In the genomic region with DNA sequence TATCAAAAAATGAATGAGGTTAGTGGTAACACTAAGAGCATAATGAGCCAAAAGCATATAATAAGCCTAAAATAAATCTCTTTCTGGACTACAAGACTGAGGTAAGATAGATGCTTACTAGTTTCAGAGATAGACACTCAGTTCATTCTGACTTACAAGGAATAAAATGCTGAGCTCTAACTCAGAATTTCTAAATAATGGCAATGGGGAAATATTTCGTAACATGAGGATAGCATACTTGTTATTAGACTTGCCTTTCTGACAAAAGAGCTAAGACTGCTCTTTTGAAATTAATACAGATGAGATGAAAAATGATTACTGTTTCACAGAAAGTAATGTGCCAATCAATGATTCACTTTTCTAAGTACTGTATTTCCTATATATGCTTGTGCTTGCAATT, we compare ENCODE assay signal across 16 cellular contexts.
DNase-seq lines count a peak whose midpoint lies in the region; ATAC-seq and TF ChIP-seq lines count a peak whose summit lies in the region.
"Had no signal": no experiment of that assay in that cellular context is flagged by ENCODE, and none has a peak within 500 bp of the region (broad histone marks: within the 10 kb centered on the region; RNA-seq: fewer than 3 reads in every experiment).

No MANE protein-coding gene starts in this region.

- dilution Hi-C loops in IMR-90 (cut with HindIII; ENCODE audit: low sequenced_read_pairs, unreplicated experiment) = no loop called here

- no peak overlapping the region for H2AFZ ChIP-seq in IMR-90 (replicated peaks; ENCODE audit: low read length, poor library complexity)
- H2AFZ ChIP-seq: GM23338 had no signal

- H3K9me3 Mint-ChIP-seq in activated T-helper 2 cell treated with anti-CD3 and anti-CD28 coated beads, Interferon-gamma antibody, Interleukin-2, Interleukin-4, amounts not matched to agents 10 μg/mL and 5 μg/mL and 100 μg/mL, durations not matched to agents 14 hours and 24 hours and 36 hours = peaks cover 47% of the 10 kb centered on the region
- H3K9me3 Mint-ChIP-seq: GM23338 had no signal

- H3K14ac ChIP-seq in IMR-90 (replicated peaks; ENCODE audit: low read depth, low read length) = no peak overlapping the region

- H2AK5ac ChIP-seq in IMR-90 (ENCODE audit: low read depth, low read length) = no peak overlapping the region

- H3K9me1 ChIP-seq in IMR-90 (ENCODE audit: insufficient read depth, low read length) = no peaks in the 10 kb centered on the region

- TF ChIP-seq POLR2A in IMR-90 (IDR thresholded peaks at IDR 0.05; ENCODE audit: low read depth, low read length) = no peak

- DNase-seq in BJ (ENCODE audit: low read depth) (peak; percentile 1), IMR-90 (peak; percentile 2), cardiac fibroblast (ENCODE audit: low read depth in 2 of 2) (peak; percentile 6 to 9), iris pigment epithelial cell (ENCODE audit: low read depth) (peak; percentile 31), kidney glomerular epithelial cell (lab: John Stamatoyannopoulos, UW) (no peak), KG1 (lab: John Stamatoyannopoulos, UW) (no peak), GM19238 (ENCODE audit: insufficient read length, low spot score) (no peak)
- DNase-seq in activated T-helper 2 cell treated with anti-CD3 and anti-CD28 coated beads, Interferon-gamma antibody, Interleukin-2, Interleukin-4, amounts not matched to agents 10 μg/mL and 5 μg/mL and 100 μg/mL, durations not matched to agents 14 hours and 24 hours and 36 hours (ENCODE audit: low spot score) = no peak
- DNase-seq: ACHN; CD4-positive, alpha-beta memory T cell; DND-41; GDM1; H7 had no signal

- H3K27me3 ChIP-seq in BJ (ENCODE audit: control insufficient read depth, insufficient read depth, low read length) (no peaks in the 10 kb centered on the region), IMR-90 (ENCODE audit: control insufficient read depth, insufficient read depth, low read length) (no peaks in the 10 kb centered on the region)

- no peak overlapping the region for H3K4me3 Mint-ChIP-seq in activated T-helper 2 cell treated with anti-CD3 and anti-CD28 coated beads, Interferon-gamma antibody, Interleukin-2, Interleukin-4, amounts not matched to agents 10 μg/mL and 5 μg/mL and 100 μg/mL, durations not matched to agents 14 hours and 24 hours and 36 hours (ENCODE audit: low read depth)
- H3K4me3 Mint-ChIP-seq: B cell; CD4-positive, alpha-beta memory T cell; GM23338 had no signal

- H3K18ac ChIP-seq in IMR-90 (ENCODE audit: low read depth, low read length) = no peak overlapping the region

- H4K91ac ChIP-seq in IMR-90 (ENCODE audit: insufficient read depth, low read depth, low read length) = no peak overlapping the region

- H3K36me3 Mint-ChIP-seq in activated T-helper 2 cell treated with anti-CD3 and anti-CD28 coated beads, Interferon-gamma antibody, Interleukin-2, Interleukin-4, amounts not matched to agents 10 μg/mL and 5 μg/mL and 100 μg/mL, durations not matched to agents 14 hours and 24 hours and 36 hours (ENCODE audit: low read depth) = no peaks in the 10 kb centered on the region
- H3K36me3 Mint-ChIP-seq: CD4-positive, alpha-beta memory T cell had no signal

- H3K4ac ChIP-seq in IMR-90 (ENCODE audit: low read depth, low read length) = no peak overlapping the region

- intact Hi-C loops in IMR-90 (cut with micrococcal nuclease) = loop anchor here (10.0 kb wide), 1 partner anchor 168 kb away; no protein-coding TSS in a partner anchor
- intact Hi-C loops in activated T-helper 2 cell treated with anti-CD3 and anti-CD28 coated beads, Interferon-gamma antibody, Interleukin-2, Interleukin-4, amounts not matched to agents 10 μg/mL and 5 μg/mL and 100 μg/mL, durations not matched to agents 14 hours and 24 hours and 36 hours (cut with micrococcal nuclease) = no loop called here

- no peak overlapping the region for H3K56ac ChIP-seq in IMR-90 (ENCODE audit: extremely low read depth, insufficient read depth, low read length)

- no peak overlapping the region for H2BK5ac ChIP-seq in IMR-90 (ENCODE audit: low read depth, low read length, poor library complexity, severe bottlenecking)

- no peak overlapping the region for H2BK15ac ChIP-seq in IMR-90 (ENCODE audit: low read depth, low read length)

- TF ChIP-seq CTCF in BJ (IDR thresholded peaks at IDR 0.05; ENCODE audit: insufficient read depth, low read depth, low read length) (no peak), IMR-90 (conservative IDR thresholded peaks at IDR 0.05; ENCODE audit: low read depth, low read length) (no peak), cardiac fibroblast (IDR thresholded peaks at IDR 0.05; ENCODE audit: low read depth, low read length) (no peak)

- H3K27ac Mint-ChIP-seq in activated T-helper 2 cell treated with anti-CD3 and anti-CD28 coated beads, Interferon-gamma antibody, Interleukin-2, Interleukin-4, amounts not matched to agents 10 μg/mL and 5 μg/mL and 100 μg/mL, durations not matched to agents 14 hours and 24 hours and 36 hours = no peak overlapping the region
- H3K27ac Mint-ChIP-seq: B cell; CD4-positive, alpha-beta memory T cell; GM23338 had no signal

- ATAC-seq in IMR-90 (ENCODE audit: low read depth) = no peak
- ATAC-seq: GM23338 had no signal

- no peaks in the 10 kb centered on the region for H4K20me1 ChIP-seq in IMR-90 (ENCODE audit: insufficient read depth, low read length)

- H3K9me3 ChIP-seq in IMR-90 (ENCODE audit: control insufficient read depth, insufficient read depth, low read length) = no peaks in the 10 kb centered on the region

- no peaks in the 10 kb centered on the region for H3K27me3 Mint-ChIP-seq in activated T-helper 2 cell treated with anti-CD3 and anti-CD28 coated beads, Interferon-gamma antibody, Interleukin-2, Interleukin-4, amounts not matched to agents 10 μg/mL and 5 μg/mL and 100 μg/mL, durations not matched to agents 14 hours and 24 hours and 36 hours (ENCODE audit: low read depth)
- H3K27me3 Mint-ChIP-seq: B cell; CD4-positive, alpha-beta memory T cell had no signal

- H4K8ac ChIP-seq in IMR-90 (ENCODE audit: low read depth in 2 of 2, low read length in 2 of 2) = no peak overlapping the region

- in situ Hi-C loops in IMR-90 (cut with MboI; ENCODE audit: low sequenced_read_pairs) = no loop called here

- CTCF ChIA-PET in BJ (lab: Yijun Ruan, JAX) = no interaction called here
- CTCF ChIA-PET in IMR-90 (lab: Yijun Ruan, JAX) = no interaction called here

- no TSS peak for BruUV-seq in IMR-90 (replicated peaks; lab: Mats Ljungman, UMichigan)

- POLR2A ChIA-PET in BJ (lab: Charles Lee) = no interaction called here
- POLR2A ChIA-PET in IMR-90 (lab: Charles Lee; ENCODE audit: unreplicated experiment) = no interaction called here

- H2BK120ac ChIP-seq in IMR-90 (ENCODE audit: low read depth, low read length) = no peak overlapping the region

- H3K4me3 ChIP-seq in BJ (ENCODE audit: low read depth, low read length) = no peak overlapping the region
- H3K4me3 ChIP-seq in IMR-90 (ENCODE audit: insufficient read depth, low read depth, low read length) = no peak overlapping the region
- H3K4me3 ChIP-seq in cardiac fibroblast (replicated peaks in 1 of 2; ENCODE audit: low read depth in 2 of 2, low read length in 2 of 2) = no peak overlapping the region
- H3K4me3 ChIP-seq: GM23338 had no signal

- no CpG with 5 or more reads among the region's 1 CpG for WGBS in IMR-90 (ENCODE audit: extremely low coverage in 2 of 2, insufficient read length in 1 of 2), 2 experiments

- H4K5ac ChIP-seq in IMR-90 (ENCODE audit: low read depth, low read length) = no peak overlapping the region

- H3K36me3 ChIP-seq in BJ (ENCODE audit: control insufficient read depth, insufficient read depth, low read length) = no peaks in the 10 kb centered on the region
- H3K36me3 ChIP-seq in IMR-90 (ENCODE audit: control insufficient read depth, insufficient read depth, low read length) = no peaks in the 10 kb centered on the region

- H3K4me1 Mint-ChIP-seq in activated T-helper 2 cell treated with anti-CD3 and anti-CD28 coated beads, Interferon-gamma antibody, Interleukin-2, Interleukin-4, amounts not matched to agents 10 μg/mL and 5 μg/mL and 100 μg/mL, durations not matched to agents 14 hours and 24 hours and 36 hours (ENCODE audit: low read depth) = no peaks in the 10 kb centered on the region
- H3K4me1 Mint-ChIP-seq: B cell; CD4-positive, alpha-beta memory T cell; GM23338 had no signal

- no peaks in the 10 kb centered on the region for H3K4me1 ChIP-seq in IMR-90 (ENCODE audit: control insufficient read depth, insufficient read depth, low read length)

- no peak overlapping the region for H2AK9ac ChIP-seq in IMR-90 (replicated peaks; ENCODE audit: low read depth, low read length, poor library complexity)

- H3K23ac ChIP-seq in IMR-90 (ENCODE audit: low read depth, low read length) = no peak overlapping the region

- H2BK20ac ChIP-seq in IMR-90 (ENCODE audit: low read depth, low read length) = no peak overlapping the region

- H3K79me1 ChIP-seq in IMR-90 (ENCODE audit: low read depth in 1 of 2, low read length in 2 of 2) = no peaks in the 10 kb centered on the region

- H3K4me2 ChIP-seq in IMR-90 (ENCODE audit: low read depth, low read length) = no peak overlapping the region
- H3K4me2 ChIP-seq: GM23338 had no signal

- H3K9ac ChIP-seq in IMR-90 (ENCODE audit: low read depth, low read length) = no peak overlapping the region

- H3K27ac ChIP-seq in IMR-90 (ENCODE audit: insufficient read depth, low read length) = no peak overlapping the region
- H3K27ac ChIP-seq: C4-2B had no signal

- no peak for TF ChIP-seq RAD21 in IMR-90 (IDR thresholded peaks at IDR 0.05; ENCODE audit: low read length)

TF ChIP-seq in IMR-90, 13 proteins besides CTCF, POLR2A, EP300 and RAD21:
- TF ChIP-seq SMC3 (IDR thresholded peaks at IDR 0.05; ENCODE audit: low read depth, low read length) = no peak
- TF ChIP-seq BHLHE40 (IDR thresholded peaks at IDR 0.05; ENCODE audit: low read depth, low read length) = no peak
- 0 out of 2 replicates have a peak, but pooled peaks have one; percentile 23 for TF ChIP-seq CEBPB (IDR thresholded peaks at IDR 0.05; ENCODE audit: low read depth, low read length)
- no peak for TF ChIP-seq CHD1 (IDR thresholded peaks at IDR 0.05; ENCODE audit: low read depth, low read length)
- TF ChIP-seq, protein P1, sequence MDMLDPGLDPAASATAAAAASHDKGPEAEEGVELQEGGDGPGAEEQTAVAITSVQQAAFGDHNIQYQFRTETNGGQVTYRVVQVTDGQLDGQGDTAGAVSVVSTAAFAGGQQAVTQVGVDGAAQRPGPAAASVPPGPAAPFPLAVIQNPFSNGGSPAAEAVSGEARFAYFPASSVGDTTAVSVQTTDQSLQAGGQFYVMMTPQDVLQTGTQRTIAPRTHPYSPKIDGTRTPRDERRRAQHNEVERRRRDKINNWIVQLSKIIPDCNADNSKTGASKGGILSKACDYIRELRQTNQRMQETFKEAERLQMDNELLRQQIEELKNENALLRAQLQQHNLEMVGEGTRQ (IDR thresholded peaks at IDR 0.05; ENCODE audit: low read depth, low read length) = no peak
- no peak for TF ChIP-seq MXI1 (IDR thresholded peaks at IDR 0.05; ENCODE audit: borderline replicate concordance, low read depth, low read length)
TF ChIP-seq in IMR-90: peak in this region for 1.

Comparison
In these comparisons a context has a peak if more than half of its experiments do, and no peak if none do; other contexts are left out.
1. DNase-seq: peak in BJ (single experiment), IMR-90 (single experiment), cardiac fibroblast (2 of 2) and iris pigment epithelial cell (single experiment); none in kidney glomerular epithelial cell (single experiment), activated T-helper 2 cell treated with anti-CD3 and anti-CD28 coated beads, Interferon-gamma antibody, Interleukin-2, Interleukin-4, amounts not matched to agents 10 μg/mL and 5 μg/mL and 100 μg/mL, durations not matched to agents 14 hours and 24 hours and 36 hours (single experiment), KG1 (single experiment) and GM19238 (single experiment).